ENCODE assay signal across 21 cellular contexts in genomic region chr11:13638436-13638835, GRCh38.
"Had no signal": no experiment of that assay in that cellular context is flagged by ENCODE, and none has a peak within 500 bp of the region (broad histone marks: within the 10 kb centered on the region; RNA-seq: fewer than 3 reads in every experiment).

No MANE protein-coding gene starts in this region.

- H3K36me3 Mint-ChIP-seq: naive B cell; stimulated activated naive B cell treated with anti-CD40 and anti-IgM and Interleukin-4, amounts not matched to agents 10 μg/mL and 1 μg/mL and 100 μg/mL, for 72 hours had no signal

- H3K4me1 ChIP-seq: esophagus squamous epithelium, foreskin keratinocyte, left ventricle myocardium inferior, lower lobe of right lung, psoas muscle had no signal

- H3K4me1 Mint-ChIP-seq: naive B cell; nephron progenitor cell; stimulated activated naive B cell treated with anti-CD40 and anti-IgM and Interleukin-4, amounts not matched to agents 10 μg/mL and 1 μg/mL and 100 μg/mL, for 72 hours; stimulated activated naive CD8-positive, alpha-beta T cell treated with anti-CD3 and anti-CD28 coated beads, Interleukin-15, amount 100 ng/mL, for 72 hours had no signal

- DNase-seq: dermis blood vessel endothelial cell; esophagus squamous epithelium; foreskin keratinocyte; kidney; left cardiac atrium; left ventricle myocardium inferior; lower lobe of right lung; mesenchymal stem cell; midbrain; naive B cell; nephron progenitor cell; psoas muscle; retina; stimulated activated CD4-positive, alpha-beta T cell treated with anti-CD3 and anti-CD28 coated beads, Interleukin-2, amount 100 ng/mL, for 24 hours; stimulated activated CD4-positive, alpha-beta T cell treated with anti-CD3 and anti-CD28 coated beads, Interleukin-4, amount 100 ng/mL, for 4 hours; stimulated activated naive B cell treated with anti-CD40 and anti-IgM and Interleukin-4, amounts not matched to agents 10 μg/mL and 1 μg/mL and 100 μg/mL, for 72 hours; stimulated activated naive CD8-positive, alpha-beta T cell treated with anti-CD3 and anti-CD28 coated beads, Interleukin-15, amount 100 ng/mL, for 72 hours; transverse colon had no signal

- H2AFZ ChIP-seq: hepatocyte had no signal

- H3K27ac ChIP-seq: esophagus squamous epithelium, foreskin keratinocyte, hepatocyte, left ventricle myocardium inferior, lower lobe of right lung, psoas muscle, thoracic aorta, transverse colon had no signal

- ATAC-seq: foreskin keratinocyte; left cardiac atrium; lower lobe of right lung; psoas muscle; sciatic nerve; stimulated activated naive B cell treated with anti-CD40 and anti-IgM and Interleukin-4, amounts not matched to agents 10 μg/mL and 1 μg/mL and 100 μg/mL, for 72 hours; stimulated activated naive CD8-positive, alpha-beta T cell treated with anti-CD3 and anti-CD28 coated beads, Interleukin-15, amount 100 ng/mL, for 72 hours had no signal

- H3K36me3 ChIP-seq: esophagus squamous epithelium, left ventricle myocardium inferior, lower lobe of right lung, thoracic aorta, transverse colon had no signal

- H3K9me3 Mint-ChIP-seq: stimulated activated naive CD8-positive, alpha-beta T cell treated with anti-CD3 and anti-CD28 coated beads, Interleukin-15, amount 100 ng/mL, for 72 hours had no signal

- H3K27me3 ChIP-seq: hepatocyte, transverse colon had no signal

- H3K79me2 ChIP-seq: hepatocyte had no signal

- H3K4me2 ChIP-seq: hepatocyte had no signal

- H3K4me3 ChIP-seq: esophagus squamous epithelium, hepatocyte, left ventricle myocardium inferior, lower lobe of right lung, psoas muscle, thoracic aorta, transverse colon had no signal

- H3K4me3 Mint-ChIP-seq: naive B cell; nephron progenitor cell; stimulated activated naive B cell treated with anti-CD40 and anti-IgM and Interleukin-4, amounts not matched to agents 10 μg/mL and 1 μg/mL and 100 μg/mL, for 72 hours; stimulated activated naive CD8-positive, alpha-beta T cell treated with anti-CD3 and anti-CD28 coated beads, Interleukin-15, amount 100 ng/mL, for 72 hours had no signal

- H3K9me3 ChIP-seq: esophagus squamous epithelium, lower lobe of right lung, psoas muscle, thoracic aorta, transverse colon had no signal

- H3K27ac Mint-ChIP-seq: naive B cell; nephron progenitor cell; stimulated activated naive B cell treated with anti-CD40 and anti-IgM and Interleukin-4, amounts not matched to agents 10 μg/mL and 1 μg/mL and 100 μg/mL, for 72 hours; stimulated activated naive CD8-positive, alpha-beta T cell treated with anti-CD3 and anti-CD28 coated beads, Interleukin-15, amount 100 ng/mL, for 72 hours had no signal
